ENCODE assay signal across 13 cellular contexts in genomic region chr17:18219016-18219415, GRCh38. TPM values are rescaled to one million over a fixed set of nuclear protein-coding genes. Genes with fewer than 3 reads are reported as not detected.
DNase-seq lines count a peak whose midpoint lies in the region; ATAC-seq, FAIRE-seq and TF ChIP-seq lines count a peak whose summit lies in the region.
"Had no signal": no experiment of that assay in that cellular context is flagged by ENCODE, and none has a peak within 500 bp of the region (broad histone marks: within the 10 kb centered on the region; RNA-seq: fewer than 3 reads in every experiment).

No MANE protein-coding gene starts in this region.

- no peak for FAIRE-seq in astrocyte (lab: Jason Lieb, UNC)

- peaks cover 6% of the 10 kb centered on the region for H3K4me1 Mint-ChIP-seq in astrocyte (ENCODE audit: low read depth, unreplicated experiment)
- H3K4me1 Mint-ChIP-seq in glutamatergic neuron (ENCODE audit: low read depth, unreplicated experiment): peaks cover 11% of the 10 kb centered on the region
- H3K4me1 Mint-ChIP-seq: immature natural killer cell had no signal

- H3K9me3 Mint-ChIP-seq in astrocyte (ENCODE audit: unreplicated experiment) (no peaks in the 10 kb centered on the region), glutamatergic neuron (ENCODE audit: unreplicated experiment) (peaks cover 4% of the 10 kb centered on the region)
- H3K9me3 Mint-ChIP-seq: activated CD4-positive, alpha-beta memory T cell treated with anti-CD3 and anti-CD28 coated beads, Interleukin-2, amount 10 ng/mL, durations not matched to agents 7 days and 5 days; immature natural killer cell; naive thymus-derived CD4-positive, alpha-beta T cell had no signal

- no peaks in the 10 kb centered on the region for H3K79me2 ChIP-seq in astrocyte (ENCODE audit: insufficient read depth, low read length)

- H3K4me3 Mint-ChIP-seq in astrocyte (ENCODE audit: unreplicated experiment): peak overlapping the region; percentile 31
- H3K4me3 Mint-ChIP-seq in glutamatergic neuron (ENCODE audit: unreplicated experiment): peak overlapping the region; percentile 2
- H3K4me3 Mint-ChIP-seq: activated CD4-positive, alpha-beta memory T cell treated with anti-CD3 and anti-CD28 coated beads, Interleukin-2, amount 10 ng/mL, durations not matched to agents 7 days and 5 days; immature natural killer cell; naive thymus-derived CD4-positive, alpha-beta T cell had no signal

- H3K36me3 Mint-ChIP-seq in astrocyte (ENCODE audit: low read depth, unreplicated experiment): no peaks in the 10 kb centered on the region
- H3K36me3 Mint-ChIP-seq in glutamatergic neuron (ENCODE audit: unreplicated experiment): no peaks in the 10 kb centered on the region
- H3K36me3 Mint-ChIP-seq: immature natural killer cell; naive thymus-derived CD4-positive, alpha-beta T cell had no signal

- no peaks in the 10 kb centered on the region for H3K9me3 ChIP-seq in HUES6 (ENCODE audit: control insufficient read depth, insufficient read depth, low read depth, low read length)
- H3K9me3 ChIP-seq in astrocyte (ENCODE audit: insufficient read depth, low read depth, low read length): no peaks in the 10 kb centered on the region
- no peaks in the 10 kb centered on the region for H3K9me3 ChIP-seq in subcutaneous abdominal adipose tissue (ENCODE audit: control insufficient read depth in 5 of 5, low read length in 5 of 5)

- H3K27me3 Mint-ChIP-seq in astrocyte (ENCODE audit: low read depth, unreplicated experiment) (no peaks in the 10 kb centered on the region), glutamatergic neuron (ENCODE audit: unreplicated experiment) (peaks cover 8% of the 10 kb centered on the region)
- H3K27me3 Mint-ChIP-seq: activated CD4-positive, alpha-beta memory T cell treated with anti-CD3 and anti-CD28 coated beads, Interleukin-2, amount 10 ng/mL, durations not matched to agents 7 days and 5 days had no signal

- no peaks in the 10 kb centered on the region for H3K27me3 ChIP-seq in HUES6 (ENCODE audit: control insufficient read depth, insufficient read depth, low read length)
- no peaks in the 10 kb centered on the region for H3K27me3 ChIP-seq in astrocyte (ENCODE audit: insufficient read depth, low read length)
- no peaks in the 10 kb centered on the region for H3K27me3 ChIP-seq in subcutaneous abdominal adipose tissue (ENCODE audit: control insufficient read depth in 5 of 5, insufficient read depth in 4 of 5, low read length in 5 of 5)
- H3K27me3 ChIP-seq: SJSA1 had no signal

- H3K27ac Mint-ChIP-seq in astrocyte (ENCODE audit: unreplicated experiment) (no peak overlapping the region), glutamatergic neuron (ENCODE audit: unreplicated experiment) (no peak overlapping the region)
- H3K27ac Mint-ChIP-seq: activated CD4-positive, alpha-beta memory T cell treated with anti-CD3 and anti-CD28 coated beads, Interleukin-2, amount 10 ng/mL, durations not matched to agents 7 days and 5 days had no signal

- TF ChIP-seq CTCF in astrocyte (IDR thresholded peaks at IDR 0.05; ENCODE audit: insufficient read depth, low read depth, low read length): no peak
- no peak for TF ChIP-seq CTCF in glutamatergic neuron (IDR thresholded peaks at IDR 0.05; ENCODE audit: partially characterized antibody, unreplicated experiment)

- H3K4me2 ChIP-seq in astrocyte (ENCODE audit: low read length): peak overlapping the region; percentile 25

- H3K9ac ChIP-seq in HUES6 (ENCODE audit: low read length) (peak overlapping the region; percentile 24), astrocyte (ENCODE audit: low read length) (no peak overlapping the region), subcutaneous abdominal adipose tissue (ENCODE audit: low read length in 5 of 5) (peak overlapping the region in 1 of 5 donors; percentile 21)

- no peak for ATAC-seq in HG03108 (IDR thresholded peaks at IDR 0.05; ENCODE audit: unreplicated experiment)
- ATAC-seq: naive thymus-derived CD4-positive, alpha-beta T cell had no signal

- no peaks in the 10 kb centered on the region for H4K20me1 ChIP-seq in astrocyte (ENCODE audit: insufficient read depth, low read length)

- H3K4me3 ChIP-seq in HUES6 (ENCODE audit: low read depth, low read length) (no peak overlapping the region), astrocyte (ENCODE audit: insufficient read depth, low read depth, low read length) (no peak overlapping the region), subcutaneous abdominal adipose tissue (ENCODE audit: low read depth in 1 of 5, low read length in 5 of 5) (no peak overlapping the region)
- H3K4me3 ChIP-seq: SJSA1 had no signal

- no peak overlapping the region for H2AFZ ChIP-seq in astrocyte (ENCODE audit: low read depth, low read length)

- no peak overlapping the region for H3K27ac ChIP-seq in HUES6 (ENCODE audit: low read depth, low read length)
- H3K27ac ChIP-seq in astrocyte (ENCODE audit: low read depth, low read length): no peak overlapping the region
- peak overlapping the region; percentile 56 for H3K27ac ChIP-seq in subcutaneous abdominal adipose tissue (ENCODE audit: low read depth, low read length)
- H3K27ac ChIP-seq: SJSA1 had no signal

- no peaks in the 10 kb centered on the region for H3K36me3 ChIP-seq in HUES6 (ENCODE audit: control insufficient read depth, insufficient read depth, low read length)
- H3K36me3 ChIP-seq in astrocyte (ENCODE audit: insufficient read depth, low read length): no peaks in the 10 kb centered on the region
- no peaks in the 10 kb centered on the region for H3K36me3 ChIP-seq in subcutaneous abdominal adipose tissue (ENCODE audit: control insufficient read depth in 5 of 5, insufficient read depth in 5 of 5, low read length in 5 of 5)
- H3K36me3 ChIP-seq: SJSA1 had no signal

- H3K4me1 ChIP-seq in HUES6 (ENCODE audit: control insufficient read depth, insufficient read depth, low read length) (peaks cover 4% of the 10 kb centered on the region), astrocyte (ENCODE audit: insufficient read depth, low read length) (peaks cover 17% of the 10 kb centered on the region), subcutaneous abdominal adipose tissue (ENCODE audit: control insufficient read depth in 5 of 5, insufficient read depth in 5 of 5, low read length in 5 of 5) (peaks cover 8 to 44% (median 32%) of the 10 kb centered on the region in 5 donors)

- DNase-seq in astrocyte (ENCODE audit: low read depth): peak; percentile 59
- no peak for DNase-seq in glutamatergic neuron
- no peak for DNase-seq in NCI-H446 treated with DMSO at 0.1 percent for 48 hours (lab: John Stamatoyannopoulos, UW)
- no peak for DNase-seq in activated naive CD4-positive, alpha-beta T cell treated with anti-CD3 and anti-CD28 coated beads, Interleukin-2, amount 50 U/mL, for 16 hours
- DNase-seq: activated CD4-positive, alpha-beta memory T cell treated with anti-CD3 and anti-CD28 coated beads, Interleukin-2, amount 10 ng/mL, durations not matched to agents 7 days and 5 days; activated naive CD4-positive, alpha-beta T cell; immature natural killer cell; naive thymus-derived CD4-positive, alpha-beta T cell; NCI-H1105 treated with DMSO at 0.1 percent for 48 hours had no signal

RNA-seq across cellular contexts. Expression of gene LLGL1, which starts 6.4 kb away (rescaled TPM):
- total RNA-seq in astrocyte (43.5 and 44.6 TPM in 2 replicates), glutamatergic neuron (ENCODE audit: unreplicated experiment) (84.6 TPM)

RNA-seq across cellular contexts. Expression of gene ALKBH5, which starts 35.4 kb away (rescaled TPM):
- 92.6 and 104 TPM in 2 replicates for total RNA-seq in astrocyte
- 62.7 TPM for total RNA-seq in glutamatergic neuron (ENCODE audit: unreplicated experiment)

RNA-seq across cellular contexts. Expression of gene FLII, which starts 39.5 kb away (rescaled TPM):
- total RNA-seq in astrocyte (227 and 257 TPM in 2 replicates), glutamatergic neuron (ENCODE audit: unreplicated experiment) (203 TPM)

RNA-seq across cellular contexts. Expression of gene MIEF2, which starts 41.4 kb away (rescaled TPM):
- 11.6 and 14.1 TPM in 2 replicates for total RNA-seq in astrocyte
- 7.4 TPM for total RNA-seq in glutamatergic neuron (ENCODE audit: unreplicated experiment)
